In genomic region chr20:641516-641913, GRCh38 we compare ENCODE assay signal across 1 cellular context.
A peak's percentile ranks its signal among the peaks of the same experiment; 100 is the strongest.
TF ChIP-seq lines count a peak whose summit lies in the region.

No MANE protein-coding gene starts in this region.

TF ChIP-seq in HepG2, 621 proteins besides CTCF, POLR2A, EP300 and RAD21 (continued from another document and continues in another):
- TF ChIP-seq PRDM10 (CRISPR knock-in tag; IDR thresholded peaks at IDR 0.05; ENCODE audit: low read depth) = peak; percentile 58; the same call in 1 of the 2 replicates
- TF ChIP-seq ZFAT (CRISPR knock-in tag; conservative IDR thresholded peaks at IDR 0.05) = no peak
- TF ChIP-seq USF2 (IDR thresholded peaks at IDR 0.05; ENCODE audit: low read depth, low read length) = no peak
- TF ChIP-seq USF2 (CRISPR knock-in tag; IDR thresholded peaks at IDR 0.05; ENCODE audit: borderline replicate concordance) = no peak
- peak; percentile 38; the same call in 1 of the 2 replicates for TF ChIP-seq ZNF142 (CRISPR knock-in tag; IDR thresholded peaks at IDR 0.05)
- 0 out of 2 replicates have a peak, but pooled peaks have one; percentile 35 for TF ChIP-seq HBP1 (CRISPR knock-in tag; IDR thresholded peaks at IDR 0.05; ENCODE audit: low read depth)
- TF ChIP-seq ZBTB20 (CRISPR knock-in tag; IDR thresholded peaks at IDR 0.05; ENCODE audit: borderline replicate concordance, low read depth) = no peak
- TF ChIP-seq ZNF274 (CRISPR knock-in tag; IDR thresholded peaks at IDR 0.05) = no peak
- no peak for TF ChIP-seq ZC3H13 (CRISPR knock-in tag; IDR thresholded peaks at IDR 0.05)
- TF ChIP-seq ZNF597 (CRISPR knock-in tag; IDR thresholded peaks at IDR 0.05) = no peak
- peak; percentile 81 for TF ChIP-seq SAP130 (CRISPR knock-in tag; IDR thresholded peaks at IDR 0.05; ENCODE audit: low read depth)
- TF ChIP-seq ZNF788 (CRISPR knock-in tag; IDR thresholded peaks at IDR 0.05; ENCODE audit: borderline replicate concordance) = 0 out of 2 replicates have a peak, but pooled peaks have one; percentile 8
- TF ChIP-seq BCLAF1 (IDR thresholded peaks at IDR 0.05) = no peak
- TF ChIP-seq ZBTB43 (CRISPR knock-in tag; conservative IDR thresholded peaks at IDR 0.05) = no peak
- TF ChIP-seq SP2 (CRISPR knock-in tag; IDR thresholded peaks at IDR 0.05) = no peak
- TF ChIP-seq ZNF639 (CRISPR knock-in tag; conservative IDR thresholded peaks at IDR 0.05) = no peak
- TF ChIP-seq HOMEZ (CRISPR knock-in tag; IDR thresholded peaks at IDR 0.05; ENCODE audit: low read depth) = peak; percentile 70
- TF ChIP-seq ZBTB44 (CRISPR knock-in tag; IDR thresholded peaks at IDR 0.05) = no peak
- 0 out of 2 replicates have a peak, but pooled peaks have one; percentile 61 for TF ChIP-seq ZMYM2 (CRISPR knock-in tag; IDR thresholded peaks at IDR 0.05)
- TF ChIP-seq ATRX (CRISPR knock-in tag; IDR thresholded peaks at IDR 0.05; ENCODE audit: borderline replicate concordance) = no peak
- peak; percentile 54; the same call in 1 of the 2 replicates for TF ChIP-seq ZMYM4 (CRISPR knock-in tag; IDR thresholded peaks at IDR 0.05)
- no peak for TF ChIP-seq HOXA7 (CRISPR knock-in tag; IDR thresholded peaks at IDR 0.05)
- TF ChIP-seq ZNF292 (CRISPR knock-in tag; IDR thresholded peaks at IDR 0.05; ENCODE audit: borderline replicate concordance, low read depth) = 0 out of 2 replicates have a peak, but pooled peaks have one; percentile 68
